Comparison of ENCODE assay signal across 14 cellular contexts in the genomic region with DNA sequence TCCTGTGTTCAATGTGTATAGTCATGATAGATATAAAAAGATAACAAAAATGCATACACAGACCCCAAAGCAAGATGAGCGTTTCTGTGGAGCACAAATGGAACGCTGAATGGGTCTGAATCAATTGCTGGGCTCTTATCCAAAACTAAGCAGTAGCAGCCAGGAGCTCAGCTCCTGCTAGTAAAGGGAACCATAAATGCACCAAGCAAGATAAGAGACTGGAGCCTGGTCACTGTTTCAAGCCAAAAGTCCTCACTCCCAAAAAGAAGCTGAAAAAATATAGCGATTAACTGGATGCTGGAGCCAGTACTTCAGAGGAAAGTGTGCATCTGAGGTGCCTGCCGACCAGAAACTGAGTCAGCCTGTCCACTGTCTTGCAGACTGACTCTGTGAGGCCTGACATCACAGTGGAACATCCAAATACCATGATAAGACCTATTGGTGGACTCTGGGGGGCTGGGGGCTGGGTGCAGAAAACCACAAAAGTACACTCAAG.
A peak's percentile ranks its signal among the peaks of the same experiment; 100 is the strongest.
DNase-seq lines count a peak whose midpoint lies in the region; ATAC-seq, FAIRE-seq and TF ChIP-seq lines count a peak whose summit lies in the region.
"Had no signal": no experiment of that assay in that cellular context is flagged by ENCODE, and none has a peak within 500 bp of the region (broad histone marks: within the 10 kb centered on the region; RNA-seq: fewer than 3 reads in every experiment).

No MANE protein-coding gene starts in this region.

- H3K27ac ChIP-seq in cardiac muscle cell (no peak overlapping the region), right atrium auricular region (no peak overlapping the region)
- H3K27ac ChIP-seq: adrenal gland, hepatocyte had no signal

- H3K4me1 ChIP-seq in cardiac muscle cell (ENCODE audit: low read depth) = peaks cover 31% of the 10 kb centered on the region
- peaks cover 0 to 35% of the 10 kb centered on the region in 2 donors for H3K4me1 ChIP-seq in right atrium auricular region

- peaks cover 5% of the 10 kb centered on the region for H3K9me3 Mint-ChIP-seq in activated CD4-positive, alpha-beta memory T cell treated with anti-CD3 and anti-CD28 coated beads for 36 hours

- intact Hi-C loops in activated CD4-positive, alpha-beta memory T cell treated with anti-CD3 and anti-CD28 coated beads for 36 hours (cut with micrococcal nuclease) = no loop called here

- FAIRE-seq in GM12891 (lab: Jason Lieb, UNC) = no peak

- H3K4me1 Mint-ChIP-seq in activated CD4-positive, alpha-beta memory T cell treated with anti-CD3 and anti-CD28 coated beads for 36 hours (ENCODE audit: low read depth) = peaks cover 67% of the 10 kb centered on the region

- no peak overlapping the region for H3K4me3 Mint-ChIP-seq in activated CD4-positive, alpha-beta memory T cell treated with anti-CD3 and anti-CD28 coated beads for 36 hours

- TF ChIP-seq CTCF in cardiac muscle cell (IDR thresholded peaks at IDR 0.05; ENCODE audit: low read depth, low read length) (no peak), right atrium auricular region (IDR thresholded peaks at IDR 0.05) (no peak)

- H3K9me3 ChIP-seq in cardiac muscle cell (ENCODE audit: low read depth) (no peaks in the 10 kb centered on the region), right atrium auricular region (no peaks in the 10 kb centered on the region)
- H3K9me3 ChIP-seq: adrenal gland had no signal

- H3K27me3 Mint-ChIP-seq in activated CD4-positive, alpha-beta memory T cell treated with anti-CD3 and anti-CD28 coated beads for 36 hours = no peaks in the 10 kb centered on the region

- TF ChIP-seq POLR2A in erythroblast (IDR thresholded peaks at IDR 0.05; ENCODE audit: low read length) (peak; percentile 47), GM12891 (IDR thresholded peaks at IDR 0.05; ENCODE audit: low read depth, low read length) (no peak)

- peaks cover 60% of the 10 kb centered on the region for H3K36me3 Mint-ChIP-seq in activated CD4-positive, alpha-beta memory T cell treated with anti-CD3 and anti-CD28 coated beads for 36 hours

- peak; percentile 98 for ATAC-seq in stimulated activated naive CD8-positive, alpha-beta T cell treated with anti-CD3 and anti-CD28 coated beads, Interleukin-15, Interleukin-2, amounts not matched to agents 100 U/mL and 50 U/mL, for 24 hours
- ATAC-seq in GM21367 (IDR thresholded peaks at IDR 0.05; ENCODE audit: unreplicated experiment) (no peak), HG02981 (IDR thresholded peaks at IDR 0.05; ENCODE audit: unreplicated experiment) (no peak)

- peak; percentile 23 to 70 for DNase-seq in cardiac muscle cell (ENCODE audit: low read depth in 1 of 2, low spot score in 1 of 2)
- DNase-seq in right atrium auricular region (ENCODE audit: low spot score) = no peak
- DNase-seq in activated CD4-positive, alpha-beta memory T cell treated with anti-CD3 and anti-CD28 coated beads for 36 hours = peak; percentile 52
- DNase-seq in erythroblast (lab: John Stamatoyannopoulos, UW) = peak; percentile 85 to 93
- peak; percentile 73 for DNase-seq in stimulated activated naive CD8-positive, alpha-beta T cell treated with anti-CD3 and anti-CD28 coated beads, Interleukin-15, Interleukin-2, amounts not matched to agents 100 U/mL and 50 U/mL, for 24 hours
- DNase-seq in GM12891 (ENCODE audit: insufficient read length, low spot score) = no peak
- DNase-seq: adrenal gland; effector CD4-positive, alpha-beta T cell; GF-D8; NCI-H1417; NCI-H774 had no signal

- H3K36me3 ChIP-seq in cardiac muscle cell (no peaks in the 10 kb centered on the region), right atrium auricular region (no peaks in the 10 kb centered on the region)
- H3K36me3 ChIP-seq: adrenal gland had no signal

- POLR2A ChIA-PET in activated CD4-positive, alpha-beta memory T cell treated with anti-CD3 and anti-CD28 coated beads for 36 hours (lab: Charles Lee) = interaction anchor here (1.4 kb wide), 1 partner anchor 62 kb away, joined by 4 read pairs; no protein-coding TSS in a partner anchor

- CTCF ChIA-PET in activated CD4-positive, alpha-beta memory T cell treated with anti-CD3 and anti-CD28 coated beads for 36 hours (lab: Charles Lee) = interaction anchor here (1.5 kb wide), 2 partner anchors 61 to 218 kb away, joined by 3 to 8 read pairs; no protein-coding TSS in a partner anchor

- no peak overlapping the region for H3K4me3 ChIP-seq in cardiac muscle cell
- H3K4me3 ChIP-seq in right atrium auricular region = no peak overlapping the region
- H3K4me3 ChIP-seq: adrenal gland, hepatocyte had no signal

- H3K27me3 ChIP-seq in cardiac muscle cell (no peaks in the 10 kb centered on the region), right atrium auricular region (no peaks in the 10 kb centered on the region)
- H3K27me3 ChIP-seq: adrenal gland, hepatocyte had no signal

- H3K27ac Mint-ChIP-seq in activated CD4-positive, alpha-beta memory T cell treated with anti-CD3 and anti-CD28 coated beads for 36 hours = peak overlapping the region; percentile 62

TF ChIP-seq in GM12891, 5 proteins besides CTCF, POLR2A, EP300 and RAD21:
- TF ChIP-seq TAF1 (IDR thresholded peaks at IDR 0.05; ENCODE audit: low read depth, low read length) (no peak), PAX5 (IDR thresholded peaks at IDR 0.05; ENCODE audit: insufficient read depth, low read length, severe bottlenecking) (no peak), POLR2AphosphoS5 (IDR thresholded peaks at IDR 0.05; ENCODE audit: low read depth, low read length) (no peak), POU2F2 (IDR thresholded peaks at IDR 0.05; ENCODE audit: low read depth, low read length) (no peak), SPI1 (IDR thresholded peaks at IDR 0.05; ENCODE audit: low read depth, low read length) (no peak)
TF ChIP-seq in GM12891: peak in this region for 0.

Comparison
In these comparisons a context has a peak if more than half of its experiments do, and no peak if none do; other contexts are left out.
1. DNase-seq: peak in cardiac muscle cell (2 of 2), activated CD4-positive, alpha-beta memory T cell treated with anti-CD3 and anti-CD28 coated beads for 36 hours (single experiment), erythroblast (2 of 2) and stimulated activated naive CD8-positive, alpha-beta T cell treated with anti-CD3 and anti-CD28 coated beads, Interleukin-15, Interleukin-2, amounts not matched to agents 100 U/mL and 50 U/mL, for 24 hours (single experiment); none in right atrium auricular region (single experiment) and GM12891 (single experiment).